In the genomic region with DNA sequence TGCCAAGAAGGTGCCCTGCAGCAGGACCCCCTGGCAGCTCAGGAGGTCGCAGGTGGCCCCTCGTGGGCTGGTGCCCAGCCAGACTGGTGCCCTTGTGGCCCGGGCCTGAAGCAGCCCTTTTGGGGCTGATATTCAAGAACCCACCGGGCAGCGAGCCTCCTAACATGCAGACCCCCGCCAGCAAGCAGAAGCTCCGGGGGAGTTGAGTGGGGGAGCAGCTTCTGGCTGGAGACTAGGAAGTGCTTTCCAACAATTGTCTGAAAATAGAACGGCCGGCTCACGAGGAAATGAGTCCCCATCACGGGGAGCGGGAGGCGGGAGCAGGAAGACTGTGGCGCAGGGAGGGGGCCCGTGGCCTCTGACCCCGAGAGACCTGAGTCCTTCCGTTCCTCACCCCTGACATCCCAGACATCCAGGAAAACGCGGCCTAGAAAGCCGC, we compare ENCODE assay signal across 9 cellular contexts. TPM values are rescaled to one million over a fixed set of nuclear protein-coding genes. Genes with fewer than 3 reads are reported as not detected.
DNase-seq lines count a peak whose midpoint lies in the region; ATAC-seq and TF ChIP-seq lines count a peak whose summit lies in the region.
"Had no signal": no experiment of that assay in that cellular context is flagged by ENCODE, and none has a peak within 500 bp of the region (broad histone marks: within the 10 kb centered on the region; RNA-seq: fewer than 3 reads in every experiment).

No MANE protein-coding gene starts in this region.

- peak; percentile 35 to 63 (median 58) for ATAC-seq in right lobe of liver

- no peaks in the 10 kb centered on the region for H3K36me3 Mint-ChIP-seq in chondrocyte (ENCODE audit: low read depth)
- H3K36me3 Mint-ChIP-seq: memory B cell had no signal

- H3K27me3 ChIP-seq in right lobe of liver = no peaks in the 10 kb centered on the region

- 23% methylated on average over 11 of the region's 20 CpGs for WGBS in right lobe of liver (ENCODE audit: insufficient coverage, low coverage, low lambda C conversion rate, missing lambda C conversion rate)

- in situ Hi-C loops in GM13977 (cut with MboI; ENCODE audit: low pct_unique_long_range_greater_than_20kb, low sequenced_read_pairs, unreplicated experiment) = no loop called here

- peaks cover 35% of the 10 kb centered on the region for H3K4me1 Mint-ChIP-seq in chondrocyte (ENCODE audit: low read depth)

- H3K9me3 ChIP-seq in right lobe of liver = no peaks in the 10 kb centered on the region

- DNase-seq in MV-4-11 (lab: John Stamatoyannopoulos, UW) (peak; percentile 32), chondrocyte (ENCODE audit: low spot score) (no peak), right lobe of liver (peak in 2 of 3 donors; percentile 54 to 65), GM13977 (ENCODE audit: low spot score) (no peak), HuH-7 (ENCODE audit: low spot score) (no peak), NAMALWA (ENCODE audit: low spot score) (no peak)
- DNase-seq in effector CD8-positive, alpha-beta T cell (lab: John Stamatoyannopoulos, UW) = no peak

- H3K27me3 Mint-ChIP-seq in chondrocyte (ENCODE audit: low read depth) = no peaks in the 10 kb centered on the region
- H3K27me3 Mint-ChIP-seq: memory B cell had no signal

- no peaks in the 10 kb centered on the region for H3K36me3 ChIP-seq in right lobe of liver

- no peak overlapping the region for H3K4me3 ChIP-seq in right lobe of liver

- no peaks in the 10 kb centered on the region for H3K9me3 Mint-ChIP-seq in chondrocyte (ENCODE audit: low read depth)
- H3K9me3 Mint-ChIP-seq: memory B cell had no signal

- intact Hi-C loops in right lobe of liver (cut with DNase I) = no loop called here

- peak overlapping the region; percentile 98 for H3K27ac Mint-ChIP-seq in chondrocyte (ENCODE audit: unreplicated experiment)
- H3K27ac Mint-ChIP-seq: memory B cell had no signal

- peak overlapping the region; percentile 57 for H3K4me3 Mint-ChIP-seq in chondrocyte (ENCODE audit: unreplicated experiment)

- no peaks in the 10 kb centered on the region for H3K4me1 ChIP-seq in right lobe of liver

- TF ChIP-seq CTCF in chondrocyte (IDR thresholded peaks at IDR 0.05) (no peak), right lobe of liver (IDR thresholded peaks at IDR 0.05) (no peak), GM13977 (IDR thresholded peaks at IDR 0.05; ENCODE audit: extremely low read depth, insufficient read depth, missing control alignments) (no peak)

- H3K27ac ChIP-seq in right lobe of liver (no peak overlapping the region), temporal lobe (ENCODE audit: low read depth, low read length) (peak overlapping the region; percentile 69)

- no peak for TF ChIP-seq POLR2A in right lobe of liver (IDR thresholded peaks at IDR 0.05)

RNA-seq across cellular contexts. Expression of a gene that starts 9.5 kb away (rescaled TPM):
- total RNA-seq in chondrocyte = 74.8 to 94.4 TPM (median 80.4 TPM) in 3 replicates
- 10 to 100 TPM; 30.1 to 49.6 (median 41.2) TPM for total RNA-seq in right lobe of liver
- total RNA-seq in temporal lobe = 32.2 TPM

RNA-seq across cellular contexts. Expression of a gene that starts 16.8 kb away (rescaled TPM):
- total RNA-seq in chondrocyte (21.4 to 36.1 TPM (median 35.9 TPM) in 3 replicates), right lobe of liver (10 to 100 TPM in 4 of 6 experiments, 1 to 10 TPM in 2; 6.9 to 29.7 (median 13.1) TPM), temporal lobe (8.4 TPM)

RNA-seq across cellular contexts. Expression of a gene that starts 42.3 kb away (rescaled TPM):
- 0.07 to 0.22 TPM (median 0.15 TPM) in 3 replicates for total RNA-seq in chondrocyte
- 10 to 100 TPM; 15.1 to 32.8 (median 26.7) TPM for total RNA-seq in right lobe of liver
- total RNA-seq in temporal lobe = not detected

RNA-seq across cellular contexts. Expression of a gene that starts 54.4 kb away (rescaled TPM):
- 44.5 to 56.9 TPM (median 45.2 TPM) in 3 replicates for total RNA-seq in chondrocyte
- 10 to 100 TPM in 5 of 6 experiments, 1 to 10 TPM in 1; 8.2 to 23.8 (median 13.6) TPM for total RNA-seq in right lobe of liver
- total RNA-seq in temporal lobe = 4.7 TPM

RNA-seq across cellular contexts. Expression of a gene that starts 56.2 kb away (rescaled TPM):
- total RNA-seq in chondrocyte = 29.9 to 31.9 TPM (median 31.7 TPM) in 3 replicates
- 10 to 100 TPM in 2 of 6 experiments, 1 to 10 TPM in 4; 7.6 to 28.1 (median 9.2) TPM for total RNA-seq in right lobe of liver
- 12.5 TPM for total RNA-seq in temporal lobe

Comparison
In these comparisons a context has a peak if more than half of its experiments do, and no peak if none do; other contexts are left out.
1. DNase-seq: peak in MV-4-11 (single experiment) and right lobe of liver (2 of 3); none in chondrocyte (single experiment), effector CD8-positive, alpha-beta T cell (single experiment), GM13977 (single experiment), HuH-7 (single experiment) and NAMALWA (single experiment).
2. RNA of a gene that starts 42.3 kb away (total RNA-seq): 15.1 to 32.8 TPM in right lobe of liver; 0.07 to 0.22 TPM in chondrocyte and not detected in temporal lobe (single experiment); every median in the first group is over 10 times any median in the second.